Comparison of ENCODE assay signal across 9 cellular contexts in genomic region chr9:12785251-12785880, GRCh38. TPM values are rescaled to one million over a fixed set of nuclear protein-coding genes. Genes with fewer than 3 reads are reported as not detected.
A peak's percentile ranks its signal among the peaks of the same experiment; 100 is the strongest.
DNase-seq lines count a peak whose midpoint lies in the region; ATAC-seq and TF ChIP-seq lines count a peak whose summit lies in the region.
"Had no signal": no experiment of that assay in that cellular context is flagged by ENCODE, and none has a peak within 500 bp of the region (broad histone marks: within the 10 kb centered on the region; RNA-seq: fewer than 3 reads in every experiment).

No MANE protein-coding gene starts in this region.

- peak; percentile 76 for DNase-seq in MCF 10A (ENCODE audit: unreplicated experiment)
- peak; percentile 61 for DNase-seq in medulla oblongata (ENCODE audit: extremely low spot score)
- DNase-seq in type B pancreatic cell (ENCODE audit: extremely low spot score, unreplicated experiment): no peak
- DNase-seq in CD4-positive, alpha-beta memory T cell: no peak
- DNase-seq: activated naive CD8-positive, alpha-beta T cell treated with anti-CD3 and anti-CD28 coated beads, Interleukin-2, amount 10 ng/mL, durations not matched to agents 7 days and 5 days; NCI-H1417 treated with DMSO at 0.1 percent for 48 hours had no signal

- H3K36me3 Mint-ChIP-seq in MCF 10A (ENCODE audit: insufficient read depth, unreplicated experiment) (peaks cover 16% of the 10 kb centered on the region), type B pancreatic cell (peaks cover 21% of the 10 kb centered on the region)
- H3K36me3 Mint-ChIP-seq in CD4-positive, alpha-beta memory T cell: peaks cover 0 to 5% of the 10 kb centered on the region in 2 donors
- H3K36me3 Mint-ChIP-seq: activated naive CD8-positive, alpha-beta T cell treated with anti-CD3 and anti-CD28 coated beads, Interleukin-2, amount 10 ng/mL, durations not matched to agents 7 days and 5 days had no signal

- peak overlapping the region; percentile 99 for H3K27ac ChIP-seq in KMS-11
- no peak overlapping the region for H3K27ac ChIP-seq in CD4-positive, alpha-beta memory T cell (ENCODE audit: low read depth, low read length)

- H3K27ac Mint-ChIP-seq in MCF 10A (ENCODE audit: low read depth, unreplicated experiment): peak overlapping the region; percentile 99
- H3K27ac Mint-ChIP-seq in type B pancreatic cell: peak overlapping the region; percentile 91
- H3K27ac Mint-ChIP-seq in CD4-positive, alpha-beta memory T cell: no peak overlapping the region
- H3K27ac Mint-ChIP-seq: activated naive CD8-positive, alpha-beta T cell treated with anti-CD3 and anti-CD28 coated beads, Interleukin-2, amount 10 ng/mL, durations not matched to agents 7 days and 5 days had no signal

- H3K36me3 ChIP-seq in KMS-11 (ENCODE audit: insufficient read depth): no peaks in the 10 kb centered on the region
- H3K36me3 ChIP-seq in CD4-positive, alpha-beta memory T cell (ENCODE audit: insufficient read depth, low read length): no peaks in the 10 kb centered on the region

- peaks cover 48% of the 10 kb centered on the region for H3K4me1 ChIP-seq in KMS-11 (ENCODE audit: low read depth, poor library complexity, severe bottlenecking)
- H3K4me1 ChIP-seq in CD4-positive, alpha-beta memory T cell (ENCODE audit: insufficient read depth, low read length): no peaks in the 10 kb centered on the region

- POLR2A ChIA-PET in MCF 10A (lab: Yijun Ruan, JAX): interaction anchor here (0.6 to 6.7 kb wide), 13 partner anchors 9 to 94 kb away, joined by 3 to 80 read pairs (median 6); partner anchors contain the start of gene LURAP1L
- POLR2A ChIA-PET in CD4-positive, alpha-beta memory T cell (lab: Charles Lee; ENCODE audit: partially characterized antibody): no interaction called here

- peak overlapping the region; percentile 86 for H3K4me2 ChIP-seq in KMS-11

- H2AFZ ChIP-seq in KMS-11 (ENCODE audit: low read depth): peak overlapping the region; percentile 56

- no TSS peak for BruUV-seq in MCF 10A (replicated peaks; lab: Mats Ljungman, UMichigan)

- H3K4me3 Mint-ChIP-seq in MCF 10A (ENCODE audit: unreplicated experiment) (no peak overlapping the region), type B pancreatic cell (no peak overlapping the region)
- no peak overlapping the region for H3K4me3 Mint-ChIP-seq in CD4-positive, alpha-beta memory T cell
- H3K4me3 Mint-ChIP-seq: activated naive CD8-positive, alpha-beta T cell treated with anti-CD3 and anti-CD28 coated beads, Interleukin-2, amount 10 ng/mL, durations not matched to agents 7 days and 5 days had no signal

- ATAC-seq in GM19023 (IDR thresholded peaks at IDR 0.05; ENCODE audit: unreplicated experiment): no peak
- no peak for ATAC-seq in HG03280 (IDR thresholded peaks at IDR 0.05; ENCODE audit: unreplicated experiment)

- H3K9ac ChIP-seq in KMS-11: peak overlapping the region; percentile 91

- H3K9me3 Mint-ChIP-seq in MCF 10A (ENCODE audit: unreplicated experiment) (peaks cover 6% of the 10 kb centered on the region), type B pancreatic cell (peaks cover 11% of the 10 kb centered on the region)
- peaks cover 3 to 27% (median 14%) of the 10 kb centered on the region in 8 donors for H3K9me3 Mint-ChIP-seq in CD4-positive, alpha-beta memory T cell
- H3K9me3 Mint-ChIP-seq: activated naive CD8-positive, alpha-beta T cell treated with anti-CD3 and anti-CD28 coated beads, Interleukin-2, amount 10 ng/mL, durations not matched to agents 7 days and 5 days had no signal

- H3K27me3 ChIP-seq in KMS-11 (ENCODE audit: insufficient read depth, low read depth): no peaks in the 10 kb centered on the region
- no peaks in the 10 kb centered on the region for H3K27me3 ChIP-seq in CD4-positive, alpha-beta memory T cell (ENCODE audit: insufficient read depth, low read length)

- H4K20me1 ChIP-seq in KMS-11 (ENCODE audit: insufficient read depth): no peaks in the 10 kb centered on the region

- H3K4me1 Mint-ChIP-seq in MCF 10A (ENCODE audit: insufficient read depth, unreplicated experiment): peaks cover 48% of the 10 kb centered on the region
- H3K4me1 Mint-ChIP-seq in type B pancreatic cell (ENCODE audit: unreplicated experiment): peaks cover 7% of the 10 kb centered on the region
- no peaks in the 10 kb centered on the region for H3K4me1 Mint-ChIP-seq in CD4-positive, alpha-beta memory T cell
- H3K4me1 Mint-ChIP-seq: activated naive CD8-positive, alpha-beta T cell treated with anti-CD3 and anti-CD28 coated beads, Interleukin-2, amount 10 ng/mL, durations not matched to agents 7 days and 5 days had no signal

- intact Hi-C loops in MCF 10A (cut with micrococcal nuclease): no loop called here
- intact Hi-C loops in CD4-positive, alpha-beta memory T cell (cut with micrococcal nuclease): no loop called here

- no peaks in the 10 kb centered on the region for H3K27me3 Mint-ChIP-seq in MCF 10A (ENCODE audit: insufficient read depth, unreplicated experiment)
- H3K27me3 Mint-ChIP-seq in type B pancreatic cell: no peaks in the 10 kb centered on the region
- no peaks in the 10 kb centered on the region for H3K27me3 Mint-ChIP-seq in CD4-positive, alpha-beta memory T cell
- H3K27me3 Mint-ChIP-seq: activated naive CD8-positive, alpha-beta T cell treated with anti-CD3 and anti-CD28 coated beads, Interleukin-2, amount 10 ng/mL, durations not matched to agents 7 days and 5 days had no signal

- CTCF ChIA-PET in MCF 10A (lab: Yijun Ruan, JAX): interaction anchor here (0.7 to 3.6 kb wide), 7 partner anchors 10 to 97 kb away, joined by 3 to 27 read pairs (median 5); partner anchors contain the start of gene LURAP1L
- CTCF ChIA-PET in CD4-positive, alpha-beta memory T cell (lab: Charles Lee; ENCODE audit: partially characterized antibody): no interaction called here

- H3K79me2 ChIP-seq in KMS-11 (ENCODE audit: insufficient read depth, low read depth): peaks cover 20% of the 10 kb centered on the region

- TF ChIP-seq CTCF in KMS-11 (conservative IDR thresholded peaks at IDR 0.05; ENCODE audit: low read depth, low read length) (no peak), MCF 10A (IDR thresholded peaks at IDR 0.05; ENCODE audit: unreplicated experiment) (no peak), type B pancreatic cell (conservative IDR thresholded peaks at IDR 0.05) (no peak)

- no peaks in the 10 kb centered on the region for H3K9me3 ChIP-seq in CD4-positive, alpha-beta memory T cell (ENCODE audit: control insufficient read depth in 1 of 2, low read length in 2 of 2)

- no peak overlapping the region for H3K4me3 ChIP-seq in KMS-11 (IDR thresholded peaks at IDR 0.05; ENCODE audit: insufficient read depth, low read depth, low read length)
- no peak overlapping the region for H3K4me3 ChIP-seq in CD4-positive, alpha-beta memory T cell (ENCODE audit: low read length in 2 of 2)

RNA-seq across cellular contexts. Expression of gene LURAP1L, which starts 10.5 kb away (rescaled TPM):
- total RNA-seq in MCF 10A (2022) (59.2 and 80.4 TPM in 2 replicates), type B pancreatic cell (ENCODE audit: low replicate concordance) (8.7 and 15.9 TPM in 2 replicates)
- not detected for total RNA-seq in CD4-positive, alpha-beta memory T cell
- polyA plus RNA-seq in CD4-positive, alpha-beta memory T cell: not detected
- total RNA-seq: activated naive CD8-positive, alpha-beta T cell treated with anti-CD3 and anti-CD28 coated beads, Interleukin-2, amount 10 ng/mL, durations not matched to agents 7 days and 5 days had no signal

Comparison
In these comparisons a context has a peak if more than half of its experiments do, and no peak if none do; other contexts are left out.
1. DNase-seq: peak in MCF 10A (single experiment) and medulla oblongata (single experiment); none in type B pancreatic cell (single experiment) and CD4-positive, alpha-beta memory T cell (0 of 5).
2. H3K27ac Mint-ChIP-seq: peak in MCF 10A (single experiment) and type B pancreatic cell (single experiment); none in CD4-positive, alpha-beta memory T cell (0 of 7).